ENCODE assay signal across 7 cellular contexts in genomic region chr1:31373897-31374486, GRCh38. TPM values are rescaled to one million over a fixed set of nuclear protein-coding genes. Genes with fewer than 3 reads are reported as not detected.
DNase-seq lines count a peak whose midpoint lies in the region; ATAC-seq and TF ChIP-seq lines count a peak whose summit lies in the region.

No MANE protein-coding gene starts in this region.

- TF ChIP-seq CTCF in HEK293 (tag by site-specific recombination; IDR thresholded peaks at IDR 0.05), result no peak
- TF ChIP-seq CTCF in glutamatergic neuron (IDR thresholded peaks at IDR 0.05; ENCODE audit: partially characterized antibody, unreplicated experiment), result no peak
- no peak for TF ChIP-seq CTCF in spleen (IDR thresholded peaks at IDR 0.05 in 8 of 11, conservative IDR thresholded peaks at IDR 0.05 in 3 of 11)

- no peaks in the 10 kb centered on the region for H3K36me3 Mint-ChIP-seq in T-helper 2 cell treated with Interferon-gamma antibody and Interleukin-4, amounts not matched to agents 5 μg/mL and 100 μg/mL, for 36 hours (ENCODE audit: low read depth)
- H3K36me3 Mint-ChIP-seq in glutamatergic neuron (ENCODE audit: unreplicated experiment), result no peaks in the 10 kb centered on the region

- no peaks in the 10 kb centered on the region for H3K9me3 Mint-ChIP-seq in T-helper 2 cell treated with Interferon-gamma antibody and Interleukin-4, amounts not matched to agents 5 μg/mL and 100 μg/mL, for 36 hours
- peaks cover 3% of the 10 kb centered on the region for H3K9me3 Mint-ChIP-seq in glutamatergic neuron (ENCODE audit: unreplicated experiment)

- POLR2A ChIA-PET in HEK293 (lab: Yijun Ruan, JAX), result interaction anchor here (0.6 to 3.8 kb wide), 6 partner anchors 10 to 189 kb away, joined by 3 to 39 read pairs (median 4); partner anchors contain the start of genes SNRNP40 and ZCCHC17

- CTCF ChIA-PET in HEK293 (lab: Yijun Ruan, JAX), result interaction anchor here (0.6 to 2.0 kb wide), 9 partner anchors 11 to 342 kb away, joined by 3 to 16 read pairs (median 4); no protein-coding TSS in a partner anchor

- intact Hi-C loops in spleen (cut with DNase I; ENCODE audit: low total_unique reads), result no loop called here

- H3K9me3 ChIP-seq in HEK293 (ENCODE audit: control insufficient read depth, insufficient read depth, low read depth, low read length) (no peaks in the 10 kb centered on the region), spleen (no peaks in the 10 kb centered on the region)

- H3K27me3 Mint-ChIP-seq in T-helper 2 cell treated with Interferon-gamma antibody and Interleukin-4, amounts not matched to agents 5 μg/mL and 100 μg/mL, for 36 hours (ENCODE audit: low read depth), result peaks cover 13% of the 10 kb centered on the region
- peaks cover 13% of the 10 kb centered on the region for H3K27me3 Mint-ChIP-seq in glutamatergic neuron (ENCODE audit: unreplicated experiment)

- H3K27ac Mint-ChIP-seq in T-helper 2 cell treated with Interferon-gamma antibody and Interleukin-4, amounts not matched to agents 5 μg/mL and 100 μg/mL, for 36 hours, result no peak overlapping the region
- peak overlapping the region; percentile 97 for H3K27ac Mint-ChIP-seq in glutamatergic neuron (ENCODE audit: unreplicated experiment)

- 37 to 40% (median 38%) methylated on average over 11 of the region's 11 CpGs for WGBS in spleen, 5 donors

- H3K27me3 ChIP-seq in spleen (replicated peaks in 1 of 7), result peaks cover 0 to 15% (median 0%) of the 10 kb centered on the region in 7 donors

- no peak for TF ChIP-seq POLR2A in spleen (IDR thresholded peaks at IDR 0.05)

- ATAC-seq in GM18498 (IDR thresholded peaks at IDR 0.05; ENCODE audit: unreplicated experiment), result no peak

- H3K36me3 ChIP-seq in HEK293 (ENCODE audit: control insufficient read depth in 2 of 2, insufficient read depth in 1 of 2, low read length in 2 of 2) (no peaks in the 10 kb centered on the region), spleen (no peaks in the 10 kb centered on the region)

- H3K4me3 ChIP-seq in HEK293 (ENCODE audit: low read depth, low read length), result peak overlapping the region; percentile 6; the same call in 1 of the 2 replicates
- peak overlapping the region in 6 of 8 donors; percentile 19 to 62 (median 24) for H3K4me3 ChIP-seq in spleen

- DNase-seq in T-helper 2 cell treated with Interferon-gamma antibody and Interleukin-4, amounts not matched to agents 5 μg/mL and 100 μg/mL, for 36 hours (ENCODE audit: low spot score), result no peak
- DNase-seq in glutamatergic neuron, result no peak
- DNase-seq in spleen, result no peak
- no peak for DNase-seq in cerebellar cortex (ENCODE audit: low spot score)
- no peak for DNase-seq in inferior parietal cortex (ENCODE audit: extremely low spot score)

- H3K4me1 Mint-ChIP-seq in T-helper 2 cell treated with Interferon-gamma antibody and Interleukin-4, amounts not matched to agents 5 μg/mL and 100 μg/mL, for 36 hours (ENCODE audit: low read depth), result peaks cover 14% of the 10 kb centered on the region
- H3K4me1 Mint-ChIP-seq in glutamatergic neuron (ENCODE audit: low read depth, unreplicated experiment), result peaks cover 57% of the 10 kb centered on the region

- H3K27ac ChIP-seq in HEK293 (ENCODE audit: extremely low read depth, low read depth, low read length), result no peak overlapping the region
- H3K27ac ChIP-seq in spleen, result peak overlapping the region in 3 of 8 donors; percentile 52 to 62 (median 60)

- H3K4me3 Mint-ChIP-seq in T-helper 2 cell treated with Interferon-gamma antibody and Interleukin-4, amounts not matched to agents 5 μg/mL and 100 μg/mL, for 36 hours, result peak overlapping the region; percentile 79
- peak overlapping the region; percentile 87 for H3K4me3 Mint-ChIP-seq in glutamatergic neuron (ENCODE audit: unreplicated experiment)

- H3K4me1 ChIP-seq in HEK293 (ENCODE audit: control insufficient read depth, insufficient read depth, low read length) (no peaks in the 10 kb centered on the region), spleen (peaks cover 4 to 44% (median 25%) of the 10 kb centered on the region in 6 donors)

TF ChIP-seq in HEK293, 187 proteins besides CTCF, POLR2A, EP300 and RAD21:
- no peak for TF ChIP-seq ZNF2 (tag by site-specific recombination; IDR thresholded peaks at IDR 0.05)
- TF ChIP-seq ZNF248 (tag by site-specific recombination; IDR thresholded peaks at IDR 0.05), result no peak
- peak; percentile 67 for TF ChIP-seq ZNF335 (tag by site-specific recombination; conservative IDR thresholded peaks at IDR 0.05)

RNA-seq across cellular contexts. Expression of gene FABP3, which starts 1.1 kb away (rescaled TPM):
- total RNA-seq in glutamatergic neuron (ENCODE audit: unreplicated experiment) (148 TPM), spleen (10 to 100 TPM in 6 of 7 donors, 1 to 10 TPM in 1; 4.1 to 57.1 (median 24.7) TPM)
- 10 to 100 TPM; 14.2 to 50.0 (median 22.2) TPM for polyA plus RNA-seq in spleen

RNA-seq across cellular contexts. Expression of gene SERINC2, which starts 39.0 kb away (rescaled TPM):
- total RNA-seq in glutamatergic neuron (ENCODE audit: unreplicated experiment), result 36.4 TPM
- 1 to 10 TPM; 1.4 to 8.7 (median 2.8) TPM for total RNA-seq in spleen
- 1 to 10 TPM; 1.3 to 4.1 (median 2.4) TPM for polyA plus RNA-seq in spleen
